Comparison of ENCODE assay signal across 1 cellular context in the genomic region with DNA sequence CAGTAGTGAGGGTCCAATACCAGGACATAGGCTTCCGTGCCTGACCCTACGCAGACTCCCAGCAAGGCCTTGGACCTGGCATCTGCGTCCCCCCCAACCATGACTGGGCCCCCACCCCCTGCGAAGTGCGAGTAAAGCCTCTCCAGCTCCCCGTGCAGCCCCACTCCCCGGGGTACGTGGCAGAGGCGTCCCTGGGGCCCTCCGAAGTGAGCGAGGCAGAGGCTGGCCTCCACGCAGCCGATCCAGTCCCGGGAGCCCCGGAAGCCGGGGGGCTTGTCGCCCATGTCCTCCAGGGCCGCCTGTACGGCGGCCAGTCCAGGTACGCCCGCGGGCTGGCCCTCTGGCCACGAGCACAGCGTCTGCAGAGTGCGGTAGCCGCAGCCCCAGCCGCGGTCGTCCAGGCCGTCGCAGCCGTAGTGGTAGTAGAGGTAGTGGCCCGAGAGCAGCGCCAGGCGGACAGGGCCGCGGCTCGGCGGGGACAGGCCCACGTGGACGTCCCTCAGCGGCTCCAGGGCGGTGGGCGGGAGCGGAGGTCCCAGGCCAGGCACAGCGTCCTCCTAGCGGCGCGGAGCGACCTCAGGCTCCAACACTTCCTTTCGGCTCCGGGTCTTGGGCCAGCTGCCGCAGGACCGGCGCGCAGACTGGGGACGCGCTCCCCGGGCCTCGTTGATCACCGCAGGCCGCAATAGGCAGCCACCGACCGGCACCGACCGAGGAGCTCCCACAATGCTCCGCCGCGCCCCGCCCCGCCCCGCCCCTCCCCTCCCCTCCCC.
TF ChIP-seq lines count a peak whose summit lies in the region.

A gene (minus strand): TSS at position 728 of the 773 bp plus-strand sequence. CDS start 444 bp downstream, at position 284.

TF ChIP-seq in WTC11, 78 proteins besides CTCF, POLR2A, EP300 and RAD21 (continued from another document and continues in another):
- TF ChIP-seq CREB1 (CRISPR knock-in tag; IDR thresholded peaks at IDR 0.05): peak; percentile 56; the same call in 1 of the 2 replicates
- TF ChIP-seq, protein P1, sequence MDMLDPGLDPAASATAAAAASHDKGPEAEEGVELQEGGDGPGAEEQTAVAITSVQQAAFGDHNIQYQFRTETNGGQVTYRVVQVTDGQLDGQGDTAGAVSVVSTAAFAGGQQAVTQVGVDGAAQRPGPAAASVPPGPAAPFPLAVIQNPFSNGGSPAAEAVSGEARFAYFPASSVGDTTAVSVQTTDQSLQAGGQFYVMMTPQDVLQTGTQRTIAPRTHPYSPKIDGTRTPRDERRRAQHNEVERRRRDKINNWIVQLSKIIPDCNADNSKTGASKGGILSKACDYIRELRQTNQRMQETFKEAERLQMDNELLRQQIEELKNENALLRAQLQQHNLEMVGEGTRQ (CRISPR knock-in tag; IDR thresholded peaks at IDR 0.05): 0 out of 2 replicates have a peak, but pooled peaks have one; percentile 11
- TF ChIP-seq FOXP1 (CRISPR knock-in tag; IDR thresholded peaks at IDR 0.05; ENCODE audit: borderline replicate concordance): peak; percentile 81
- TF ChIP-seq, protein P2, sequence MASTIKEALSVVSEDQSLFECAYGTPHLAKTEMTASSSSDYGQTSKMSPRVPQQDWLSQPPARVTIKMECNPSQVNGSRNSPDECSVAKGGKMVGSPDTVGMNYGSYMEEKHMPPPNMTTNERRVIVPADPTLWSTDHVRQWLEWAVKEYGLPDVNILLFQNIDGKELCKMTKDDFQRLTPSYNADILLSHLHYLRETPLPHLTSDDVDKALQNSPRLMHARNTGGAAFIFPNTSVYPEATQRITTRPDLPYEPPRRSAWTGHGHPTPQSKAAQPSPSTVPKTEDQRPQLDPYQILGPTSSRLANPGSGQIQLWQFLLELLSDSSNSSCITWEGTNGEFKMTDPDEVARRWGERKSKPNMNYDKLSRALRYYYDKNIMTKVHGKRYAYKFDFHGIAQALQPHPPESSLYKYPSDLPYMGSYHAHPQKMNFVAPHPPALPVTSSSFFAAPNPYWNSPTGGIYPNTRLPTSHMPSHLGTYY (CRISPR knock-in tag; IDR thresholded peaks at IDR 0.05): no peak
- TF ChIP-seq, protein P3, sequence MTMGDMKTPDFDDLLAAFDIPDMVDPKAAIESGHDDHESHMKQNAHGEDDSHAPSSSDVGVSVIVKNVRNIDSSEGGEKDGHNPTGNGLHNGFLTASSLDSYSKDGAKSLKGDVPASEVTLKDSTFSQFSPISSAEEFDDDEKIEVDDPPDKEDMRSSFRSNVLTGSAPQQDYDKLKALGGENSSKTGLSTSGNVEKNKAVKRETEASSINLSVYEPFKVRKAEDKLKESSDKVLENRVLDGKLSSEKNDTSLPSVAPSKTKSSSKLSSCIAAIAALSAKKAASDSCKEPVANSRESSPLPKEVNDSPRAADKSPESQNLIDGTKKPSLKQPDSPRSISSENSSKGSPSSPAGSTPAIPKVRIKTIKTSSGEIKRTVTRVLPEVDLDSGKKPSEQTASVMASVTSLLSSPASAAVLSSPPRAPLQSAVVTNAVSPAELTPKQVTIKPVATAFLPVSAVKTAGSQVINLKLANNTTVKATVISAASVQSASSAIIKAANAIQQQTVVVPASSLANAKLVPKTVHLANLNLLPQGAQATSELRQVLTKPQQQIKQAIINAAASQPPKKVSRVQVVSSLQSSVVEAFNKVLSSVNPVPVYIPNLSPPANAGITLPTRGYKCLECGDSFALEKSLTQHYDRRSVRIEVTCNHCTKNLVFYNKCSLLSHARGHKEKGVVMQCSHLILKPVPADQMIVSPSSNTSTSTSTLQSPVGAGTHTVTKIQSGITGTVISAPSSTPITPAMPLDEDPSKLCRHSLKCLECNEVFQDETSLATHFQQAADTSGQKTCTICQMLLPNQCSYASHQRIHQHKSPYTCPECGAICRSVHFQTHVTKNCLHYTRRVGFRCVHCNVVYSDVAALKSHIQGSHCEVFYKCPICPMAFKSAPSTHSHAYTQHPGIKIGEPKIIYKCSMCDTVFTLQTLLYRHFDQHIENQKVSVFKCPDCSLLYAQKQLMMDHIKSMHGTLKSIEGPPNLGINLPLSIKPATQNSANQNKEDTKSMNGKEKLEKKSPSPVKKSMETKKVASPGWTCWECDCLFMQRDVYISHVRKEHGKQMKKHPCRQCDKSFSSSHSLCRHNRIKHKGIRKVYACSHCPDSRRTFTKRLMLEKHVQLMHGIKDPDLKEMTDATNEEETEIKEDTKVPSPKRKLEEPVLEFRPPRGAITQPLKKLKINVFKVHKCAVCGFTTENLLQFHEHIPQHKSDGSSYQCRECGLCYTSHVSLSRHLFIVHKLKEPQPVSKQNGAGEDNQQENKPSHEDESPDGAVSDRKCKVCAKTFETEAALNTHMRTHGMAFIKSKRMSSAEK (CRISPR knock-in tag; IDR thresholded peaks at IDR 0.05; ENCODE audit: borderline replicate concordance): peak; percentile 58; the same call in 1 of the 2 replicates
- peak; percentile 31; the same call in 1 of the 2 replicates for TF ChIP-seq PRRX2 (CRISPR knock-in tag; IDR thresholded peaks at IDR 0.05)
- 0 out of 2 replicates have a peak, but pooled peaks have one; percentile 53 for TF ChIP-seq EMX1 (CRISPR knock-in tag; IDR thresholded peaks at IDR 0.05)
- TF ChIP-seq, protein P4, sequence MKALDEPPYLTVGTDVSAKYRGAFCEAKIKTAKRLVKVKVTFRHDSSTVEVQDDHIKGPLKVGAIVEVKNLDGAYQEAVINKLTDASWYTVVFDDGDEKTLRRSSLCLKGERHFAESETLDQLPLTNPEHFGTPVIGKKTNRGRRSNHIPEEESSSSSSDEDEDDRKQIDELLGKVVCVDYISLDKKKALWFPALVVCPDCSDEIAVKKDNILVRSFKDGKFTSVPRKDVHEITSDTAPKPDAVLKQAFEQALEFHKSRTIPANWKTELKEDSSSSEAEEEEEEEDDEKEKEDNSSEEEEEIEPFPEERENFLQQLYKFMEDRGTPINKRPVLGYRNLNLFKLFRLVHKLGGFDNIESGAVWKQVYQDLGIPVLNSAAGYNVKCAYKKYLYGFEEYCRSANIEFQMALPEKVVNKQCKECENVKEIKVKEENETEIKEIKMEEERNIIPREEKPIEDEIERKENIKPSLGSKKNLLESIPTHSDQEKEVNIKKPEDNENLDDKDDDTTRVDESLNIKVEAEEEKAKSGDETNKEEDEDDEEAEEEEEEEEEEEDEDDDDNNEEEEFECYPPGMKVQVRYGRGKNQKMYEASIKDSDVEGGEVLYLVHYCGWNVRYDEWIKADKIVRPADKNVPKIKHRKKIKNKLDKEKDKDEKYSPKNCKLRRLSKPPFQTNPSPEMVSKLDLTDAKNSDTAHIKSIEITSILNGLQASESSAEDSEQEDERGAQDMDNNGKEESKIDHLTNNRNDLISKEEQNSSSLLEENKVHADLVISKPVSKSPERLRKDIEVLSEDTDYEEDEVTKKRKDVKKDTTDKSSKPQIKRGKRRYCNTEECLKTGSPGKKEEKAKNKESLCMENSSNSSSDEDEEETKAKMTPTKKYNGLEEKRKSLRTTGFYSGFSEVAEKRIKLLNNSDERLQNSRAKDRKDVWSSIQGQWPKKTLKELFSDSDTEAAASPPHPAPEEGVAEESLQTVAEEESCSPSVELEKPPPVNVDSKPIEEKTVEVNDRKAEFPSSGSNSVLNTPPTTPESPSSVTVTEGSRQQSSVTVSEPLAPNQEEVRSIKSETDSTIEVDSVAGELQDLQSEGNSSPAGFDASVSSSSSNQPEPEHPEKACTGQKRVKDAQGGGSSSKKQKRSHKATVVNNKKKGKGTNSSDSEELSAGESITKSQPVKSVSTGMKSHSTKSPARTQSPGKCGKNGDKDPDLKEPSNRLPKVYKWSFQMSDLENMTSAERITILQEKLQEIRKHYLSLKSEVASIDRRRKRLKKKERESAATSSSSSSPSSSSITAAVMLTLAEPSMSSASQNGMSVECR (CRISPR knock-in tag; IDR thresholded peaks at IDR 0.05; ENCODE audit: borderline replicate concordance): peak; percentile 31
- TF ChIP-seq, protein P5, sequence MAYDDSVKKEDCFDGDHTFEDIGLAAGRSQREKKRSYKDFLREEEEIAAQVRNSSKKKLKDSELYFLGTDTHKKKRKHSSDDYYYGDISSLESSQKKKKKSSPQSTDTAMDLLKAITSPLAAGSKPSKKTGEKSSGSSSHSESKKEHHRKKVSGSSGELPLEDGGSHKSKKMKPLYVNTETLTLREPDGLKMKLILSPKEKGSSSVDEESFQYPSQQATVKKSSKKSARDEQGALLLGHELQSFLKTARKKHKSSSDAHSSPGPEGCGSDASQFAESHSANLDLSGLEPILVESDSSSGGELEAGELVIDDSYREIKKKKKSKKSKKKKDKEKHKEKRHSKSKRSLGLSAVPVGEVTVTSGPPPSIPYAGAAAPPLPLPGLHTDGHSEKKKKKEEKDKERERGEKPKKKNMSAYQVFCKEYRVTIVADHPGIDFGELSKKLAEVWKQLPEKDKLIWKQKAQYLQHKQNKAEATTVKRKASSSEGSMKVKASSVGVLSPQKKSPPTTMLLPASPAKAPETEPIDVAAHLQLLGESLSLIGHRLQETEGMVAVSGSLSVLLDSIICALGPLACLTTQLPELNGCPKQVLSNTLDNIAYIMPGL (CRISPR knock-in tag; IDR thresholded peaks at IDR 0.05): 0 out of 2 replicates have a peak, but pooled peaks have one; percentile 62
- TF ChIP-seq, protein P6, sequence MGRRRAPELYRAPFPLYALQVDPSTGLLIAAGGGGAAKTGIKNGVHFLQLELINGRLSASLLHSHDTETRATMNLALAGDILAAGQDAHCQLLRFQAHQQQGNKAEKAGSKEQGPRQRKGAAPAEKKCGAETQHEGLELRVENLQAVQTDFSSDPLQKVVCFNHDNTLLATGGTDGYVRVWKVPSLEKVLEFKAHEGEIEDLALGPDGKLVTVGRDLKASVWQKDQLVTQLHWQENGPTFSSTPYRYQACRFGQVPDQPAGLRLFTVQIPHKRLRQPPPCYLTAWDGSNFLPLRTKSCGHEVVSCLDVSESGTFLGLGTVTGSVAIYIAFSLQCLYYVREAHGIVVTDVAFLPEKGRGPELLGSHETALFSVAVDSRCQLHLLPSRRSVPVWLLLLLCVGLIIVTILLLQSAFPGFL (CRISPR knock-in tag; IDR thresholded peaks at IDR 0.05; ENCODE audit: borderline replicate concordance): peak; percentile 66; the same call in 1 of the 2 replicates
- 0 out of 2 replicates have a peak, but pooled peaks have one; percentile 44 for TF ChIP-seq TEAD4 (CRISPR knock-in tag; IDR thresholded peaks at IDR 0.05)
- TF ChIP-seq, protein P7, sequence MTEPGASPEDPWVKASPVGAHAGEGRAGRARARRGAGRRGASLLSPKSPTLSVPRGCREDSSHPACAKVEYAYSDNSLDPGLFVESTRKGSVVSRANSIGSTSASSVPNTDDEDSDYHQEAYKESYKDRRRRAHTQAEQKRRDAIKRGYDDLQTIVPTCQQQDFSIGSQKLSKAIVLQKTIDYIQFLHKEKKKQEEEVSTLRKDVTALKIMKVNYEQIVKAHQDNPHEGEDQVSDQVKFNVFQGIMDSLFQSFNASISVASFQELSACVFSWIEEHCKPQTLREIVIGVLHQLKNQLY (CRISPR knock-in tag; IDR thresholded peaks at IDR 0.05): 0 out of 2 replicates have a peak, but pooled peaks have one; percentile 11
- TF ChIP-seq, protein P8, sequence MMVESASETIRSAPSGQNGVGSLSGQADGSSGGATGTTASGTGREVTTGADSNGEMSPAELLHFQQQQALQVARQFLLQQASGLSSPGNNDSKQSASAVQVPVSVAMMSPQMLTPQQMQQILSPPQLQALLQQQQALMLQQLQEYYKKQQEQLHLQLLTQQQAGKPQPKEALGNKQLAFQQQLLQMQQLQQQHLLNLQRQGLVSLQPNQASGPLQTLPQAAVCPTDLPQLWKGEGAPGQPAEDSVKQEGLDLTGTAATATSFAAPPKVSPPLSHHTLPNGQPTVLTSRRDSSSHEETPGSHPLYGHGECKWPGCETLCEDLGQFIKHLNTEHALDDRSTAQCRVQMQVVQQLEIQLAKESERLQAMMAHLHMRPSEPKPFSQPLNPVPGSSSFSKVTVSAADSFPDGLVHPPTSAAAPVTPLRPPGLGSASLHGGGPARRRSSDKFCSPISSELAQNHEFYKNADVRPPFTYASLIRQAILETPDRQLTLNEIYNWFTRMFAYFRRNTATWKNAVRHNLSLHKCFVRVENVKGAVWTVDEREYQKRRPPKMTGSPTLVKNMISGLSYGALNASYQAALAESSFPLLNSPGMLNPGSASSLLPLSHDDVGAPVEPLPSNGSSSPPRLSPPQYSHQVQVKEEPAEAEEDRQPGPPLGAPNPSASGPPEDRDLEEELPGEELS (CRISPR knock-in tag; IDR thresholded peaks at IDR 0.05): 0 out of 2 replicates have a peak, but pooled peaks have one; percentile 72
- no peak for TF ChIP-seq NFATC4 (CRISPR knock-in tag; IDR thresholded peaks at IDR 0.05)
- TF ChIP-seq ATF1 (CRISPR knock-in tag; IDR thresholded peaks at IDR 0.05): no peak; the same call in 1 of the 2 replicates
- 0 out of 2 replicates have a peak, but pooled peaks have one; percentile 75 for TF ChIP-seq KAT7 (CRISPR knock-in tag; IDR thresholded peaks at IDR 0.05; ENCODE audit: borderline replicate concordance)
- TF ChIP-seq, protein P9, sequence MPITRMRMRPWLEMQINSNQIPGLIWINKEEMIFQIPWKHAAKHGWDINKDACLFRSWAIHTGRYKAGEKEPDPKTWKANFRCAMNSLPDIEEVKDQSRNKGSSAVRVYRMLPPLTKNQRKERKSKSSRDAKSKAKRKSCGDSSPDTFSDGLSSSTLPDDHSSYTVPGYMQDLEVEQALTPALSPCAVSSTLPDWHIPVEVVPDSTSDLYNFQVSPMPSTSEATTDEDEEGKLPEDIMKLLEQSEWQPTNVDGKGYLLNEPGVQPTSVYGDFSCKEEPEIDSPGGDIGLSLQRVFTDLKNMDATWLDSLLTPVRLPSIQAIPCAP (CRISPR knock-in tag; IDR thresholded peaks at IDR 0.05): 0 out of 2 replicates have a peak, but pooled peaks have one; percentile 35
- TF ChIP-seq NFE2L1 (CRISPR knock-in tag; IDR thresholded peaks at IDR 0.05): peak; percentile 81; the same call in 1 of the 2 replicates
- TF ChIP-seq ZNF263 (CRISPR knock-in tag; IDR thresholded peaks at IDR 0.05; ENCODE audit: low read depth): no peak
- TF ChIP-seq, protein P10, sequence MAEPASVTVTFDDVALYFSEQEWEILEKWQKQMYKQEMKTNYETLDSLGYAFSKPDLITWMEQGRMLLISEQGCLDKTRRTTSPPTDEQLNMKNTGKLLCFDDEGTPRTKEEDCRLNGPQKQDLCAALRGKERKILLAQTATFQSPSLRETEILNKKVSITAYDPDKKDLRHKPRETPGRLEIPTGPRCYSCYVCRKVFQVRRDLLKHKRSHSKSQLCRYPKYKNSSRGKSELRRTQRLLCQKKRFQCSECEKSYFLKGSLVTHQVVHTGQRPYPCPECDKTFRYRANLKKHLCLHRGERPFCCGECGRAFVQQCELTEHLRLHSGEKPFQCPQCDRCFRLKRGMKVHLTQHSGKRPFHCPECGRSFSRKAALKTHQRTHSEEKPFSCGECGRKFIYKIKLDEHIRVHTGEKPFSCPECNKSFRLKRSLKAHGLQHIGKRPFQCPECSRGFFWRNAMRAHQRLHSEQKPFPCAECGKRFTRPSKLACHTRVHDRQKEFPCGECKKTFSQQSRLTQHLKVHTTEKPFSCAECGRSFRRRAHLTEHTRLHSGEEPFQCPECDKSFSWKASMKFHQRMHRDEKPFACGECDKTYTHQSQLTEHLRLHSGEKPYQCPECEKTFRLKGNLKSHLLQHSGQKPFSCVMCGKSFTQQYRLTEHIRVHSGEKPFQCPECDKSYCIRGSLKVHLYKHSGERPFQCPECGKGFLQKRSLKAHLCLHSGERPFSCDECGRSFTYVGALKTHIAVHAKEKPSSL (CRISPR knock-in tag; conservative IDR thresholded peaks at IDR 0.05): no peak
- TF ChIP-seq, protein P11, sequence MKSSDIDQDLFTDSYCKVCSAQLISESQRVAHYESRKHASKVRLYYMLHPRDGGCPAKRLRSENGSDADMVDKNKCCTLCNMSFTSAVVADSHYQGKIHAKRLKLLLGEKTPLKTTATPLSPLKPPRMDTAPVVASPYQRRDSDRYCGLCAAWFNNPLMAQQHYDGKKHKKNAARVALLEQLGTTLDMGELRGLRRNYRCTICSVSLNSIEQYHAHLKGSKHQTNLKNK (CRISPR knock-in tag; IDR thresholded peaks at IDR 0.05): 0 out of 2 replicates have a peak, but pooled peaks have one; percentile 34
- TF ChIP-seq CREM (CRISPR knock-in tag; IDR thresholded peaks at IDR 0.05): 0 out of 2 replicates have a peak, but pooled peaks have one; percentile 9
